29 cellular contexts compared by ENCODE assay signal in genomic region chr20:58267389-58268215, GRCh38. TPM values are rescaled to one million over a fixed set of nuclear protein-coding genes. Genes with fewer than 3 reads are reported as not detected.
A peak's percentile ranks its signal among the peaks of the same experiment; 100 is the strongest.
DNase-seq lines count a peak whose midpoint lies in the region; ATAC-seq and TF ChIP-seq lines count a peak whose summit lies in the region.
"Had no signal": no experiment of that assay in that cellular context is flagged by ENCODE, and none has a peak within 500 bp of the region (broad histone marks: within the 10 kb centered on the region; RNA-seq: fewer than 3 reads in every experiment).

No MANE protein-coding gene starts in this region.

- H3K9me3 Mint-ChIP-seq in activated T-cell treated with anti-CD3 and anti-CD28 coated beads, Interleukin-2, amount 50 U/mL, for 24 hours, result no peaks in the 10 kb centered on the region
- H3K9me3 Mint-ChIP-seq in activated T-cell treated with anti-CD3 and anti-CD28 coated beads, Interleukin-2, amount 50 U/mL, for 4 hours, result no peaks in the 10 kb centered on the region
- no peaks in the 10 kb centered on the region for H3K9me3 Mint-ChIP-seq in effector memory CD8-positive, alpha-beta T cell
- H3K9me3 Mint-ChIP-seq: GM23338 had no signal

- H3K4me1 Mint-ChIP-seq in activated T-cell treated with anti-CD3 and anti-CD28 coated beads, Interleukin-2, amount 50 U/mL, for 24 hours (ENCODE audit: low read depth), result peaks cover 39% of the 10 kb centered on the region
- H3K4me1 Mint-ChIP-seq in activated T-cell treated with anti-CD3 and anti-CD28 coated beads, Interleukin-2, amount 50 U/mL, for 4 hours (ENCODE audit: low read depth), result peaks cover 24% of the 10 kb centered on the region
- peaks cover 17% of the 10 kb centered on the region for H3K4me1 Mint-ChIP-seq in T-helper 17 cell
- H3K4me1 Mint-ChIP-seq in effector memory CD8-positive, alpha-beta T cell (ENCODE audit: low read depth in 2 of 2), result peaks cover 12% of the 10 kb centered on the region in 2 donors

- H3K27me3 ChIP-seq in upper lobe of right lung, result no peaks in the 10 kb centered on the region

- no peaks in the 10 kb centered on the region for H3K27me3 Mint-ChIP-seq in activated T-cell treated with anti-CD3 and anti-CD28 coated beads, Interleukin-2, amount 50 U/mL, for 24 hours
- H3K27me3 Mint-ChIP-seq in activated T-cell treated with anti-CD3 and anti-CD28 coated beads, Interleukin-2, amount 50 U/mL, for 4 hours (ENCODE audit: low read depth), result no peaks in the 10 kb centered on the region
- no peaks in the 10 kb centered on the region for H3K27me3 Mint-ChIP-seq in T-helper 17 cell
- H3K27me3 Mint-ChIP-seq in effector memory CD8-positive, alpha-beta T cell, result no peaks in the 10 kb centered on the region

- no peak for TF ChIP-seq CTCF in upper lobe of right lung (IDR thresholded peaks at IDR 0.05)

- H3K4me3 ChIP-seq in upper lobe of right lung, result no peak overlapping the region
- H3K4me3 ChIP-seq: A549, GM23338, lower lobe of right lung had no signal

- intact Hi-C loops in upper lobe of right lung (cut with DNase I), result no loop called here

- peaks cover 46% of the 10 kb centered on the region for H3K36me3 Mint-ChIP-seq in activated T-cell treated with anti-CD3 and anti-CD28 coated beads, Interleukin-2, amount 50 U/mL, for 24 hours (ENCODE audit: low read depth)
- H3K36me3 Mint-ChIP-seq in activated T-cell treated with anti-CD3 and anti-CD28 coated beads, Interleukin-2, amount 50 U/mL, for 4 hours (ENCODE audit: insufficient read depth), result peaks cover 23% of the 10 kb centered on the region
- H3K36me3 Mint-ChIP-seq in T-helper 17 cell (ENCODE audit: low read depth), result peaks cover 8% of the 10 kb centered on the region
- H3K36me3 Mint-ChIP-seq in effector memory CD8-positive, alpha-beta T cell (ENCODE audit: insufficient read depth), result peaks cover 19% of the 10 kb centered on the region

- H3K36me3 ChIP-seq in upper lobe of right lung, result peaks cover 46% of the 10 kb centered on the region

- peak overlapping the region; percentile 58 for H3K27ac Mint-ChIP-seq in activated T-cell treated with anti-CD3 and anti-CD28 coated beads, Interleukin-2, amount 50 U/mL, for 24 hours
- peak overlapping the region; percentile 90 for H3K27ac Mint-ChIP-seq in T-helper 17 cell
- peak overlapping the region; percentile 4 to 45 for H3K27ac Mint-ChIP-seq in effector memory CD8-positive, alpha-beta T cell
- H3K27ac Mint-ChIP-seq: GM23338 had no signal

- no peak overlapping the region for H3K4me3 Mint-ChIP-seq in activated T-cell treated with anti-CD3 and anti-CD28 coated beads, Interleukin-2, amount 50 U/mL, for 24 hours
- H3K4me3 Mint-ChIP-seq in activated T-cell treated with anti-CD3 and anti-CD28 coated beads, Interleukin-2, amount 50 U/mL, for 4 hours, result no peak overlapping the region
- no peak overlapping the region for H3K4me3 Mint-ChIP-seq in T-helper 17 cell
- no peak overlapping the region for H3K4me3 Mint-ChIP-seq in effector memory CD8-positive, alpha-beta T cell
- H3K4me3 Mint-ChIP-seq: GM23338 had no signal

- ATAC-seq in activated T-cell treated with anti-CD3 and anti-CD28 coated beads, Interleukin-2, amount 50 U/mL, for 4 hours, result no peak
- ATAC-seq in T-helper 17 cell (no peak), upper lobe of right lung (peak; percentile 71), GM18511 (IDR thresholded peaks at IDR 0.05; ENCODE audit: unreplicated experiment) (no peak)
- ATAC-seq in effector memory CD8-positive, alpha-beta T cell (replicated peaks), result no peak
- ATAC-seq: A549, GM23338, sciatic nerve had no signal

- H3K9me3 ChIP-seq in T-helper 17 cell (ENCODE audit: control insufficient read depth, low read length, poor library complexity, severe bottlenecking), result no peaks in the 10 kb centered on the region
- no peaks in the 10 kb centered on the region for H3K9me3 ChIP-seq in upper lobe of right lung
- H3K9me3 ChIP-seq: A549, lower lobe of right lung had no signal

- no peak overlapping the region for H3K27ac ChIP-seq in upper lobe of right lung
- H3K27ac ChIP-seq: A549, lower lobe of right lung, VCaP had no signal

- no peaks in the 10 kb centered on the region for H3K4me1 ChIP-seq in upper lobe of right lung
- H3K4me1 ChIP-seq: A549 had no signal

- no peak for DNase-seq in activated T-cell treated with anti-CD3 and anti-CD28 coated beads, Interleukin-2, amount 50 U/mL, for 24 hours
- no peak for DNase-seq in activated T-cell treated with anti-CD3 and anti-CD28 coated beads, Interleukin-2, amount 50 U/mL, for 4 hours
- DNase-seq in T-helper 17 cell, result no peak
- DNase-seq in effector memory CD8-positive, alpha-beta T cell, result no peak
- no peak for DNase-seq in upper lobe of right lung
- DNase-seq in NCI-H82 (lab: John Stamatoyannopoulos, UW), result no peak
- DNase-seq in SW480 (ENCODE audit: low spot score), result no peak
- DNase-seq: activated naive CD4-positive, alpha-beta T cell; aorta; GDM1; KG1; kidney; lower lobe of right lung; MV-4-11; NCI-H1694 treated with DMSO at 0.1 percent for 48 hours; NCI-H526; RPMI8226; trophoblast cell had no signal

RNA-seq across cellular contexts. Expression of gene ANKRD60, which starts 39.1 kb away (rescaled TPM):
- not detected for total RNA-seq in activated T-cell treated with anti-CD3 and anti-CD28 coated beads, Interleukin-2, amount 50 U/mL, for 4 hours
- total RNA-seq in T-helper 17 cell (not detected), upper lobe of right lung (not detected)
- total RNA-seq: aorta; cardiac septum; glomerular endothelial cell; GM23338; HT-29; kidney; lower lobe of right lung; posterior vena cava; sciatic nerve; SK-MEL-5; T-helper 2 cell treated with Interferon-gamma antibody and Interleukin-4, amounts not matched to agents 100 ng/mL and 5 ng/mL, for 36 hours had no signal

RNA-seq across cellular contexts. Expression of gene RAB22A, which starts 41.9 kb away (rescaled TPM):
- 10 to 100 TPM; 15.9 to 17.9 (median 17.3) TPM for total RNA-seq in activated T-cell treated with anti-CD3 and anti-CD28 coated beads, Interleukin-2, amount 50 U/mL, for 4 hours
- total RNA-seq in T-helper 17 cell (10 to 100 TPM; 21.7 to 22.4 TPM), upper lobe of right lung (24.2 TPM)

Comparison
In these comparisons a context has a peak if more than half of its experiments do, and no peak if none do; other contexts are left out.
1. H3K27ac Mint-ChIP-seq: peak in every context shown above with its lines; median percentile 90 in T-helper 17 cell; 58 in activated T-cell treated with anti-CD3 and anti-CD28 coated beads, Interleukin-2, amount 50 U/mL, for 24 hours; 24 in effector memory CD8-positive, alpha-beta T cell.